Comparison of ENCODE assay signal across 1 cellular context in the genomic region with DNA sequence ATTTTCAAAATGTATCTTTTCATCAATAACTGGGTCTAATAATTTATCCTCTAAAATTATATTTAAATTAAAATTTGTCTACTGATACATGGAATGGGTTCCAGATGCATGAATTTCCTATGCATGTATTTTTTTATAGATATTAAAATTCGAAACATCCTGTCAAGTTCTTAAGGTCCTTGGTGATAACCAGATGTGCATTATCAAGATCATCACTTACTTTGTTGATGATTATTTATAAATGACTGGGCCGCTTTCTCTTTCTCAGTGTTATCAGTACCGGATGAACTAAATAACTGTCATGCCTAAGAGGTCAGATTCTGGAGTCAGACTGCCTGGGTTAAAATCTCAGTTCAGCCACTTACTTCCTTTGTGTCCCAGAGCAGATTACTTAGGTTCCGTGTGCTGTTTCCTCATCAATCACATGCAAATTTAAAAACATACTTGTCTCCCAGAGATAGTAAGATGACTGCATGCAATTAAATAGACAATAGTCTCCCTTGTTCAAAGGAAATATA.
TF ChIP-seq lines count a peak whose summit lies in the region.

No MANE protein-coding gene starts in this region.

TF ChIP-seq in SK-N-SH, 30 proteins besides CTCF, POLR2A, EP300 and RAD21 (continued from another document):
- TF ChIP-seq, protein P1, sequence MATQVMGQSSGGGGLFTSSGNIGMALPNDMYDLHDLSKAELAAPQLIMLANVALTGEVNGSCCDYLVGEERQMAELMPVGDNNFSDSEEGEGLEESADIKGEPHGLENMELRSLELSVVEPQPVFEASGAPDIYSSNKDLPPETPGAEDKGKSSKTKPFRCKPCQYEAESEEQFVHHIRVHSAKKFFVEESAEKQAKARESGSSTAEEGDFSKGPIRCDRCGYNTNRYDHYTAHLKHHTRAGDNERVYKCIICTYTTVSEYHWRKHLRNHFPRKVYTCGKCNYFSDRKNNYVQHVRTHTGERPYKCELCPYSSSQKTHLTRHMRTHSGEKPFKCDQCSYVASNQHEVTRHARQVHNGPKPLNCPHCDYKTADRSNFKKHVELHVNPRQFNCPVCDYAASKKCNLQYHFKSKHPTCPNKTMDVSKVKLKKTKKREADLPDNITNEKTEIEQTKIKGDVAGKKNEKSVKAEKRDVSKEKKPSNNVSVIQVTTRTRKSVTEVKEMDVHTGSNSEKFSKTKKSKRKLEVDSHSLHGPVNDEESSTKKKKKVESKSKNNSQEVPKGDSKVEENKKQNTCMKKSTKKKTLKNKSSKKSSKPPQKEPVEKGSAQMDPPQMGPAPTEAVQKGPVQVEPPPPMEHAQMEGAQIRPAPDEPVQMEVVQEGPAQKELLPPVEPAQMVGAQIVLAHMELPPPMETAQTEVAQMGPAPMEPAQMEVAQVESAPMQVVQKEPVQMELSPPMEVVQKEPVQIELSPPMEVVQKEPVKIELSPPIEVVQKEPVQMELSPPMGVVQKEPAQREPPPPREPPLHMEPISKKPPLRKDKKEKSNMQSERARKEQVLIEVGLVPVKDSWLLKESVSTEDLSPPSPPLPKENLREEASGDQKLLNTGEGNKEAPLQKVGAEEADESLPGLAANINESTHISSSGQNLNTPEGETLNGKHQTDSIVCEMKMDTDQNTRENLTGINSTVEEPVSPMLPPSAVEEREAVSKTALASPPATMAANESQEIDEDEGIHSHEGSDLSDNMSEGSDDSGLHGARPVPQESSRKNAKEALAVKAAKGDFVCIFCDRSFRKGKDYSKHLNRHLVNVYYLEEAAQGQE (IDR thresholded peaks at IDR 0.05; ENCODE audit: low read depth, low read length) = no peak
- TF ChIP-seq, protein P2, sequence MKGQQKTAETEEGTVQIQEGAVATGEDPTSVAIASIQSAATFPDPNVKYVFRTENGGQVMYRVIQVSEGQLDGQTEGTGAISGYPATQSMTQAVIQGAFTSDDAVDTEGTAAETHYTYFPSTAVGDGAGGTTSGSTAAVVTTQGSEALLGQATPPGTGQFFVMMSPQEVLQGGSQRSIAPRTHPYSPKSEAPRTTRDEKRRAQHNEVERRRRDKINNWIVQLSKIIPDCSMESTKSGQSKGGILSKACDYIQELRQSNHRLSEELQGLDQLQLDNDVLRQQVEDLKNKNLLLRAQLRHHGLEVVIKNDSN (IDR thresholded peaks at IDR 0.05; ENCODE audit: borderline replicate concordance, low read depth) = no peak
- TF ChIP-seq, protein P3, sequence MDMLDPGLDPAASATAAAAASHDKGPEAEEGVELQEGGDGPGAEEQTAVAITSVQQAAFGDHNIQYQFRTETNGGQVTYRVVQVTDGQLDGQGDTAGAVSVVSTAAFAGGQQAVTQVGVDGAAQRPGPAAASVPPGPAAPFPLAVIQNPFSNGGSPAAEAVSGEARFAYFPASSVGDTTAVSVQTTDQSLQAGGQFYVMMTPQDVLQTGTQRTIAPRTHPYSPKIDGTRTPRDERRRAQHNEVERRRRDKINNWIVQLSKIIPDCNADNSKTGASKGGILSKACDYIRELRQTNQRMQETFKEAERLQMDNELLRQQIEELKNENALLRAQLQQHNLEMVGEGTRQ (IDR thresholded peaks at IDR 0.05; ENCODE audit: borderline replicate concordance, low read depth, low read length) = no peak
- no peak for TF ChIP-seq FOXM1 (IDR thresholded peaks at IDR 0.05; ENCODE audit: low read depth)
